Comparison of ENCODE assay signal across 30 cellular contexts in genomic region chr10:74770400-74770799, GRCh38.
"Had no signal": no experiment of that assay in that cellular context is flagged by ENCODE, and none has a peak within 500 bp of the region (broad histone marks: within the 10 kb centered on the region; RNA-seq: fewer than 3 reads in every experiment).

No MANE protein-coding gene starts in this region.

- H3K36me3 Mint-ChIP-seq: activated naive CD8-positive, alpha-beta T cell; natural killer cell; stimulated activated effector memory CD8-positive, alpha-beta T cell treated with anti-CD3 and anti-CD28 coated beads, Interleukin-12 subunit alpha, Interleukin-12 subunit beta, amount 100 ng/mL, for 72 hours had no signal

- H3K27ac Mint-ChIP-seq: activated naive CD8-positive, alpha-beta T cell; activated T-cell treated with anti-CD3 and anti-CD28 coated beads, Interleukin-2, amount 50 U/mL, for 24 hours; activated T-helper 2 cell treated with anti-CD3 and anti-CD28 coated beads, Interferon-gamma antibody, Interleukin-2, Interleukin-4, amounts not matched to agents 10 μg/mL and 5 μg/mL and 100 μg/mL, durations not matched to agents 14 hours and 24 hours and 36 hours; natural killer cell; stimulated activated effector memory CD8-positive, alpha-beta T cell treated with anti-CD3 and anti-CD28 coated beads, Interleukin-12 subunit alpha, Interleukin-12 subunit beta, amount 100 ng/mL, for 72 hours; stimulated activated naive CD8-positive, alpha-beta T cell treated with anti-CD3 and anti-CD28 coated beads, Interleukin-15, amount 100 ng/mL, for 72 hours; T-helper 2 cell treated with Interferon-gamma antibody and Interleukin-4, amounts not matched to agents 5 μg/mL and 100 μg/mL, for 36 hours had no signal

- H3K9me3 Mint-ChIP-seq: natural killer cell; stimulated activated effector memory CD8-positive, alpha-beta T cell treated with anti-CD3 and anti-CD28 coated beads, Interleukin-12 subunit alpha, Interleukin-12 subunit beta, amount 100 ng/mL, for 72 hours; T-helper 2 cell treated with Interferon-gamma antibody and Interleukin-4, amounts not matched to agents 5 μg/mL and 100 μg/mL, for 36 hours had no signal

- H3K4me1 ChIP-seq: adrenal gland, ascending aorta, left lung, prostate gland, tibial artery had no signal

- H3K27me3 Mint-ChIP-seq: activated CD4-positive, alpha-beta T cell treated with anti-CD3 and anti-CD28 coated beads, Interleukin-2, amount 10 ng/mL, durations not matched to agents 7 days and 5 days; activated naive CD8-positive, alpha-beta T cell; activated T-cell treated with anti-CD3 and anti-CD28 coated beads, Interleukin-2, amount 50 U/mL, for 24 hours; stimulated activated naive CD8-positive, alpha-beta T cell treated with anti-CD3 and anti-CD28 coated beads, Interleukin-15, amount 100 ng/mL, for 72 hours had no signal

- FAIRE-seq: endothelial cell of umbilical vein had no signal

- H3K36me3 ChIP-seq: adrenal gland, ascending aorta, brain microvascular endothelial cell, left lung, ovary, prostate gland, tibial artery had no signal

- ATAC-seq: activated CD4-positive, CD25-positive, alpha-beta regulatory T cell treated with anti-CD3 and anti-CD28 coated beads, Interleukin-2, amount 50 U/mL, for 24 hours; esophagus mucosa; left lung; natural killer cell; stimulated activated effector memory CD8-positive, alpha-beta T cell treated with anti-CD3 and anti-CD28 coated beads, Interleukin-12 subunit alpha, Interleukin-12 subunit beta, amount 100 ng/mL, for 72 hours; stimulated activated naive CD8-positive, alpha-beta T cell treated with anti-CD3 and anti-CD28 coated beads, Interleukin-15, amount 100 ng/mL, for 72 hours had no signal

- H3K27me3 ChIP-seq: adrenal gland, ascending aorta, brain microvascular endothelial cell, left lung, ovary, tibial artery had no signal

- H3K27ac ChIP-seq: adrenal gland, ascending aorta, brain microvascular endothelial cell, left lung, ovary, prostate gland, tibial artery, VCaP had no signal

- H3K9me3 ChIP-seq: ascending aorta, ovary, prostate gland had no signal

- DNase-seq: activated CD4-positive, alpha-beta T cell treated with anti-CD3 and anti-CD28 coated beads, Interleukin-2, amount 10 ng/mL, durations not matched to agents 7 days and 5 days; activated CD8-positive, alpha-beta memory T cell treated with anti-CD3 and anti-CD28 coated beads for 24 hours; activated CD8-positive, alpha-beta memory T cell treated with anti-CD3 and anti-CD28 coated beads, Interleukin-2, amount 50 U/mL, for 4 hours; activated naive CD4-positive, alpha-beta T cell; activated T-cell treated with anti-CD3 and anti-CD28 coated beads, Interleukin-2, amount 50 U/mL, for 24 hours; adrenal gland; brain microvascular endothelial cell; central memory CD4-positive, alpha-beta T cell; effector memory CD4-positive, alpha-beta T cell; foreskin melanocyte; glutamatergic neuron; hippocampal formation; kidney glomerular epithelial cell; left lung; natural killer cell; ovary; stimulated activated CD4-positive, alpha-beta T cell treated with anti-CD3 and anti-CD28 coated beads, Interleukin-1b, Interleukin-23, amount 100 ng/mL, for 48 hours; stimulated activated naive CD8-positive, alpha-beta T cell treated with anti-CD3 and anti-CD28 coated beads, Interleukin-15, amount 100 ng/mL, for 72 hours; tibial artery had no signal

- H3K4me1 Mint-ChIP-seq: activated CD4-positive, alpha-beta T cell treated with anti-CD3 and anti-CD28 coated beads, Interleukin-2, amount 10 ng/mL, durations not matched to agents 7 days and 5 days; natural killer cell; stimulated activated effector memory CD8-positive, alpha-beta T cell treated with anti-CD3 and anti-CD28 coated beads, Interleukin-12 subunit alpha, Interleukin-12 subunit beta, amount 100 ng/mL, for 72 hours; stimulated activated naive CD8-positive, alpha-beta T cell treated with anti-CD3 and anti-CD28 coated beads, Interleukin-15, amount 100 ng/mL, for 72 hours had no signal

- H3K4me3 ChIP-seq: adrenal gland, ascending aorta, left lung, lung, ovary, prostate gland, tibial artery had no signal

- H3K4me3 Mint-ChIP-seq: activated CD4-positive, alpha-beta T cell treated with anti-CD3 and anti-CD28 coated beads, Interleukin-2, amount 10 ng/mL, durations not matched to agents 7 days and 5 days; activated naive CD8-positive, alpha-beta T cell; activated T-cell treated with anti-CD3 and anti-CD28 coated beads, Interleukin-2, amount 50 U/mL, for 24 hours; natural killer cell; stimulated activated effector memory CD8-positive, alpha-beta T cell treated with anti-CD3 and anti-CD28 coated beads, Interleukin-12 subunit alpha, Interleukin-12 subunit beta, amount 100 ng/mL, for 72 hours; stimulated activated naive CD8-positive, alpha-beta T cell treated with anti-CD3 and anti-CD28 coated beads, Interleukin-15, amount 100 ng/mL, for 72 hours; T-helper 2 cell treated with Interferon-gamma antibody and Interleukin-4, amounts not matched to agents 5 μg/mL and 100 μg/mL, for 36 hours had no signal
